In the genomic region with DNA sequence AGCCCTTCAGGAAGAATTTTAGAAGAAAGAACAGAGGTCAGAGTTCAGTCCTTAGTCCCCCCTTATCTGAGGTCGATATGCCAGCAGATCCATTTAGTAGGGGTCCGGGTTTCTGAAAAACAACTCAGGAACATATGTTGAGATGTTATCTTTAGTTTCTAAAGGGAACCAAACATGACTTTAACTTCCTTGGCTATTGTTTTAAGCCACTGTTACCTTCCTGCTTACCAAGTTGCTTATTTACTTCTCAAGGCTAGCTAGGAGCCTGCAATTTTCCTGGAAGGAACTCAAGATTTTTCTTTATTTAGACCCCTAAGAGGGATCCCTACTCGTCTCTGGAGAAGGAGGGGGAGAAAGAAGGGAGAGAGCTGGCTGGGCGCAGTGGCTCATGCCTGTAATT, we compare ENCODE assay signal across 14 cellular contexts. TPM values are rescaled to one million over a fixed set of nuclear protein-coding genes. Genes with fewer than 3 reads are reported as not detected.
DNase-seq lines count a peak whose midpoint lies in the region; ATAC-seq and TF ChIP-seq lines count a peak whose summit lies in the region.
"Had no signal": no experiment of that assay in that cellular context is flagged by ENCODE, and none has a peak within 500 bp of the region (broad histone marks: within the 10 kb centered on the region; RNA-seq: fewer than 3 reads in every experiment).

No MANE protein-coding gene starts in this region.

- no peaks in the 10 kb centered on the region for H3K27me3 ChIP-seq in left ventricle myocardium inferior (ENCODE audit: low read depth)
- no peaks in the 10 kb centered on the region for H3K27me3 ChIP-seq in right cardiac atrium (ENCODE audit: control insufficient read depth, insufficient read depth)
- H3K27me3 ChIP-seq in gastrocnemius medialis, result no peaks in the 10 kb centered on the region
- H3K27me3 ChIP-seq: BLaER1 treated with 17β-estradiol and CSF1 and Interleukin-3, amounts not matched to agents 10 nM and 100 nM had no signal

- 35% methylated on average over 4 of the region's 4 CpGs for WGBS in right cardiac atrium

- ATAC-seq in right cardiac atrium (no peak), left lobe of liver (peak; percentile 26), gastrocnemius medialis (no peak)
- ATAC-seq: GM12878 had no signal

- H3K9me3 ChIP-seq in left ventricle myocardium inferior (replicated peaks) (no peaks in the 10 kb centered on the region), right cardiac atrium (ENCODE audit: control insufficient read depth, low read length) (no peaks in the 10 kb centered on the region), gastrocnemius medialis (no peaks in the 10 kb centered on the region)
- H3K9me3 ChIP-seq: BLaER1 treated with 17β-estradiol and CSF1 and Interleukin-3, amounts not matched to agents 10 nM and 100 nM; HAP-1 had no signal

- H3K27me3 Mint-ChIP-seq in Calu3 (ENCODE audit: unreplicated experiment), result no peaks in the 10 kb centered on the region

- no peaks in the 10 kb centered on the region for H3K9me3 Mint-ChIP-seq in Calu3 (ENCODE audit: low read depth, unreplicated experiment)
- H3K9me3 Mint-ChIP-seq: CD4-positive, CD25-positive, alpha-beta regulatory T cell had no signal

- H3K4me1 ChIP-seq in left ventricle myocardium inferior, result peaks cover 14% of the 10 kb centered on the region
- no peaks in the 10 kb centered on the region for H3K4me1 ChIP-seq in right cardiac atrium (ENCODE audit: control insufficient read depth, insufficient read depth, low read length)
- peaks cover 5 to 11% of the 10 kb centered on the region in 2 donors for H3K4me1 ChIP-seq in gastrocnemius medialis
- H3K4me1 ChIP-seq: HAP-1 had no signal

- no peak overlapping the region for H3K27ac Mint-ChIP-seq in Calu3 (ENCODE audit: unreplicated experiment)
- H3K27ac Mint-ChIP-seq: CD4-positive, CD25-positive, alpha-beta regulatory T cell had no signal

- DNase-seq in left ventricle myocardium inferior (no peak), right cardiac atrium (no peak), dermis blood vessel endothelial cell (peak; percentile 71), left lobe of liver (ENCODE audit: low spot score) (no peak), gastrocnemius medialis (no peak), Calu3 (no peak), GOT3 (lab: John Stamatoyannopoulos, UW) (no peak), NCI-H1092 treated with DMSO at 0.1 percent for 48 hours (lab: John Stamatoyannopoulos, UW) (no peak)
- DNase-seq: ACHN; CD4-positive, CD25-positive, alpha-beta regulatory T cell; DMS79 had no signal

- CTCF ChIA-PET in Calu3 (lab: Charles Lee), result no interaction called here

- no peak overlapping the region for H3K4me3 ChIP-seq in left ventricle myocardium inferior
- H3K4me3 ChIP-seq in right cardiac atrium (ENCODE audit: low read length), result no peak overlapping the region
- no peak overlapping the region for H3K4me3 ChIP-seq in gastrocnemius medialis
- H3K4me3 ChIP-seq: BLaER1 treated with 17β-estradiol and CSF1 and Interleukin-3, amounts not matched to agents 10 nM and 100 nM; GM12878; HAP-1 had no signal

- intact Hi-C loops in left ventricle myocardium inferior (cut with micrococcal nuclease), result no loop called here
- intact Hi-C loops in right cardiac atrium (cut with DNase I), result no loop called here
- intact Hi-C loops in gastrocnemius medialis (cut with DNase I; ENCODE audit: low total_unique reads), result no loop called here
- intact Hi-C loops in Calu3 (cut with micrococcal nuclease; ENCODE audit: unreplicated experiment), result no loop called here

- no peaks in the 10 kb centered on the region for H3K36me3 Mint-ChIP-seq in Calu3 (ENCODE audit: insufficient read depth, unreplicated experiment)
- H3K36me3 Mint-ChIP-seq: CD4-positive, CD25-positive, alpha-beta regulatory T cell had no signal

- H3K27ac ChIP-seq in left ventricle myocardium inferior (replicated peaks), result peak overlapping the region; percentile 63
- H3K27ac ChIP-seq in right cardiac atrium (ENCODE audit: low read length), result no peak overlapping the region
- H3K27ac ChIP-seq in gastrocnemius medialis, result peak overlapping the region in 3 of 4 donors; percentile 7 to 41 (median 29)
- H3K27ac ChIP-seq: BLaER1 treated with 17β-estradiol and CSF1 and Interleukin-3, amounts not matched to agents 10 nM and 100 nM had no signal

- no TSS peak for BruUV-seq in Calu3 (replicated peaks; lab: Mats Ljungman, UMichigan)

- in situ Hi-C loops in gastrocnemius medialis (cut with MboI; ENCODE audit: low sequenced_read_pairs in 4 of 4), result no loop called here

- no peak for TF ChIP-seq CTCF in left ventricle myocardium inferior (IDR thresholded peaks at IDR 0.05; ENCODE audit: borderline replicate concordance)
- no peak for TF ChIP-seq CTCF in gastrocnemius medialis (IDR thresholded peaks at IDR 0.05 in 4 of 5, conservative IDR thresholded peaks at IDR 0.05 in 1 of 5)
- no peak for TF ChIP-seq CTCF in Calu3 (IDR thresholded peaks at IDR 0.05; ENCODE audit: unreplicated experiment)

- no peak overlapping the region for H3K4me3 Mint-ChIP-seq in Calu3 (ENCODE audit: low read depth, unreplicated experiment)
- H3K4me3 Mint-ChIP-seq: CD4-positive, CD25-positive, alpha-beta regulatory T cell had no signal

- no peaks in the 10 kb centered on the region for H3K36me3 ChIP-seq in left ventricle myocardium inferior
- no peaks in the 10 kb centered on the region for H3K36me3 ChIP-seq in gastrocnemius medialis
- H3K36me3 ChIP-seq: BLaER1 treated with 17β-estradiol and CSF1 and Interleukin-3, amounts not matched to agents 10 nM and 100 nM; HAP-1 had no signal

- H3K4me1 Mint-ChIP-seq in Calu3 (ENCODE audit: low read depth, unreplicated experiment), result no peaks in the 10 kb centered on the region
- H3K4me1 Mint-ChIP-seq: CD4-positive, CD25-positive, alpha-beta regulatory T cell had no signal

- no peak for TF ChIP-seq POLR2A in gastrocnemius medialis (IDR thresholded peaks at IDR 0.05)

RNA-seq across cellular contexts. Expression of a gene that starts 54.3 kb away (rescaled TPM):
- total RNA-seq in left ventricle myocardium inferior (6.1 TPM), right cardiac atrium (1 to 10 TPM; 6.5 to 8.5 (median 7.0) TPM), dermis blood vessel endothelial cell (5.1 and 5.8 TPM in 2 replicates), left lobe of liver (1.8 TPM), gastrocnemius medialis (1 to 10 TPM; 3.1 to 9.1 (median 4.1) TPM), Calu3 (2022) (16.0 and 24.3 TPM in 2 replicates)
- 4.1 TPM for polyA plus RNA-seq in right cardiac atrium
